20 cellular contexts compared by ENCODE assay signal in genomic region chr14:30882431-30882830, GRCh38. TPM values are rescaled to one million over a fixed set of nuclear protein-coding genes. Genes with fewer than 3 reads are reported as not detected.
DNase-seq lines count a peak whose midpoint lies in the region; ATAC-seq, FAIRE-seq and TF ChIP-seq lines count a peak whose summit lies in the region.
"Had no signal": no experiment of that assay in that cellular context is flagged by ENCODE, and none has a peak within 500 bp of the region (broad histone marks: within the 10 kb centered on the region; RNA-seq: fewer than 3 reads in every experiment).

No MANE protein-coding gene starts in this region.

- peak; percentile 5; the same call in 1 of the 3 replicates for ATAC-seq in HepG2
- no peak for ATAC-seq in right lobe of liver
- ATAC-seq in foreskin keratinocyte, result peak; percentile 28
- no peak for ATAC-seq in GM18502 (IDR thresholded peaks at IDR 0.05; ENCODE audit: poor library complexity, unreplicated experiment)

- H3K4me3 ChIP-seq in HepG2 (replicated peaks in 1 of 3; ENCODE audit: insufficient read depth in 1 of 3, low read depth in 2 of 3, low read length in 3 of 3) (no peak overlapping the region), right lobe of liver (no peak overlapping the region)
- H3K4me3 ChIP-seq: BLaER1 treated with 17β-estradiol and CSF1 and Interleukin-3, amounts not matched to agents 10 nM and 100 nM had no signal

- TF ChIP-seq POLR2A in HepG2 (IDR thresholded peaks at IDR 0.05; ENCODE audit: insufficient read depth in 1 of 2, low read depth in 2 of 2, low read length in 2 of 2) (no peak), right lobe of liver (IDR thresholded peaks at IDR 0.05) (no peak)

- H3K27ac ChIP-seq in HepG2 (ENCODE audit: extremely low read length, insufficient read depth, low read length) (no peak overlapping the region), right lobe of liver (no peak overlapping the region), foreskin keratinocyte (no peak overlapping the region)
- H3K27ac ChIP-seq: BLaER1 treated with 17β-estradiol and CSF1 and Interleukin-3, amounts not matched to agents 10 nM and 100 nM had no signal

- no peak for DNase-seq in HepG2 (ENCODE audit: low spot score)
- no peak for DNase-seq in right lobe of liver
- DNase-seq in amniotic epithelial cell (ENCODE audit: low read depth), result peak; percentile 70
- DNase-seq in foreskin keratinocyte, result no peak
- DNase-seq in HK-2 (ENCODE audit: unreplicated experiment), result no peak
- DNase-seq in NCI-H748 (lab: John Stamatoyannopoulos, UW; ENCODE audit: unreplicated experiment), result no peak
- DNase-seq in CD14-positive monocyte (ENCODE audit: low spot score), result no peak
- DNase-seq: ACHN; CD4-positive, alpha-beta memory T cell; COR-L47; DMS153; DMS79 treated with DMSO at 0.1 percent for 48 hours; EL had no signal

- H3K4me2 ChIP-seq in HepG2 (ENCODE audit: low read depth, low read length), result no peak overlapping the region
- H3K4me2 ChIP-seq: BLaER1 treated with 17β-estradiol and CSF1 and Interleukin-3, amounts not matched to agents 10 nM and 100 nM had no signal

- H3K36me3 ChIP-seq in HepG2 (replicated peaks in 1 of 2; ENCODE audit: control insufficient read depth in 1 of 2, insufficient read depth in 2 of 2, low read length in 2 of 2) (peaks cover 0 to 4% of the 10 kb centered on the region in 2 experiments; a peak in 2 of 5 replicates), right lobe of liver (no peaks in the 10 kb centered on the region)

- no peaks in the 10 kb centered on the region for H3K79me2 ChIP-seq in HepG2 (ENCODE audit: insufficient read depth, low read length)

- CTCF ChIA-PET in HepG2 (lab: Yijun Ruan, JAX; ENCODE audit: low intra/inter-chr PET ratio, low total read pairs), result no interaction called here

- no peak for TF ChIP-seq EP300 in HepG2 (IDR thresholded peaks at IDR 0.05; ENCODE audit: low read depth in 2 of 2, low read length in 2 of 2)
- TF ChIP-seq EP300 in HepG2 (CRISPR knock-in tag; IDR thresholded peaks at IDR 0.05; ENCODE audit: borderline replicate concordance), result no peak

- POLR2A ChIA-PET in HepG2 (lab: Yijun Ruan, JAX), result no interaction called here

- in situ Hi-C loops in HepG2 (cut with HindIII; ENCODE audit: extremely low pct_ligation_motif_present, low pct_unique_long_range_greater_than_20kb), result no loop called here

- H3K4me1 ChIP-seq in HepG2 (ENCODE audit: insufficient read depth, low read length), result no peaks in the 10 kb centered on the region
- H3K4me1 ChIP-seq in right lobe of liver, result no peaks in the 10 kb centered on the region
- H3K4me1 ChIP-seq in foreskin keratinocyte, result no peaks in the 10 kb centered on the region

- no peak overlapping the region for H2AFZ ChIP-seq in HepG2 (ENCODE audit: low read length)

- no peaks in the 10 kb centered on the region for H3K27me3 Mint-ChIP-seq in CD14-positive monocyte (ENCODE audit: low read depth in 3 of 3)
- H3K27me3 Mint-ChIP-seq: IgD-negative memory B cell had no signal

- H3K9me3 ChIP-seq in HepG2 (ENCODE audit: low read length) (no peaks in the 10 kb centered on the region), right lobe of liver (no peaks in the 10 kb centered on the region)
- H3K9me3 ChIP-seq: BLaER1 treated with 17β-estradiol and CSF1 and Interleukin-3, amounts not matched to agents 10 nM and 100 nM had no signal

- TF ChIP-seq CTCF in HepG2 (CRISPR knock-in tag; IDR thresholded peaks at IDR 0.05) (no peak), right lobe of liver (IDR thresholded peaks at IDR 0.05) (no peak), foreskin keratinocyte (conservative IDR thresholded peaks at IDR 0.05) (no peak), CD14-positive monocyte (IDR thresholded peaks at IDR 0.05) (no peak)

- no peak for TF ChIP-seq RAD21 in HepG2 (CRISPR knock-in tag; IDR thresholded peaks at IDR 0.05)

- no peaks in the 10 kb centered on the region for H3K36me3 Mint-ChIP-seq in CD14-positive monocyte
- H3K36me3 Mint-ChIP-seq: CD4-positive, alpha-beta memory T cell had no signal

- FAIRE-seq in HepG2 (lab: Jason Lieb, UNC), result no peak
- FAIRE-seq: D721Med, GM12892, GM18507 had no signal

- H3K27me3 ChIP-seq in HepG2 (ENCODE audit: control insufficient read depth in 1 of 2, insufficient read depth in 2 of 2, low read length in 2 of 2), result no peaks in the 10 kb centered on the region
- no peaks in the 10 kb centered on the region for H3K27me3 ChIP-seq in right lobe of liver
- peaks cover 17% of the 10 kb centered on the region for H3K27me3 ChIP-seq in foreskin keratinocyte
- H3K27me3 ChIP-seq: BLaER1 treated with 17β-estradiol and CSF1 and Interleukin-3, amounts not matched to agents 10 nM and 100 nM had no signal

- no peaks in the 10 kb centered on the region for H4K20me1 ChIP-seq in HepG2 (ENCODE audit: insufficient read depth, low read length)
- H4K20me1 ChIP-seq: BLaER1 treated with 17β-estradiol and CSF1 and Interleukin-3, amounts not matched to agents 10 nM and 100 nM had no signal

- BruUV-seq in HepG2 (replicated peaks; lab: Mats Ljungman, UMichigan), result no TSS peak

- intact Hi-C loops in HepG2 (cut with micrococcal nuclease; ENCODE audit: unreplicated experiment) (no loop called here), right lobe of liver (cut with DNase I) (no loop called here), CD14-positive monocyte (cut with micrococcal nuclease) (no loop called here)

- no peak overlapping the region for H3K4me3 Mint-ChIP-seq in CD14-positive monocyte
- H3K4me3 Mint-ChIP-seq: CD4-positive, alpha-beta memory T cell had no signal

- H3K9ac ChIP-seq in HepG2 (ENCODE audit: insufficient read depth, low read depth, low read length), result no peak overlapping the region
- H3K9ac ChIP-seq: BLaER1 treated with 17β-estradiol and CSF1 and Interleukin-3, amounts not matched to agents 10 nM and 100 nM had no signal

- no peaks in the 10 kb centered on the region for H3K9me3 Mint-ChIP-seq in CD14-positive monocyte
- H3K9me3 Mint-ChIP-seq: CD4-positive, alpha-beta memory T cell; IgD-negative memory B cell had no signal

- H3K4me1 Mint-ChIP-seq in CD14-positive monocyte, result peaks cover 7% of the 10 kb centered on the region
- H3K4me1 Mint-ChIP-seq: CD4-positive, alpha-beta memory T cell had no signal

- peak overlapping the region in 2 of 7 donors; percentile 14 to 66 for H3K27ac Mint-ChIP-seq in CD14-positive monocyte
- H3K27ac Mint-ChIP-seq: CD4-positive, alpha-beta memory T cell had no signal

- 97% methylated on average over 1 of the region's 1 CpG for WGBS in HepG2 (ENCODE audit: low lambda C conversion rate)
- 36% methylated on average over 1 of the region's 1 CpG for WGBS in right lobe of liver (ENCODE audit: insufficient coverage, low coverage, low lambda C conversion rate, missing lambda C conversion rate)

TF ChIP-seq in HepG2, 621 proteins besides CTCF, POLR2A, EP300 and RAD21:
- TF ChIP-seq ZNF780A (CRISPR knock-in tag; IDR thresholded peaks at IDR 0.05), result no peak

RNA-seq across cellular contexts. Expression of gene COCH, which starts 8.1 kb away (rescaled TPM):
- total RNA-seq in HepG2 (2016; rRNA removed; fragmentation: Illumina TruSeq; extraction: Trizol) (46.1 and 79.3 TPM in 2 replicates), right lobe of liver (1 to 10 TPM in 2 of 6 experiments, under 1 TPM in 3, not detected in 1; 0.14 to 2.9 (median 0.60) TPM), foreskin keratinocyte (0.04 TPM in 1 of 2 replicates, not detected in the other)
- 42.7 and 44.5 TPM in 2 replicates for total RNA-seq in HepG2 (2016; cell fraction: cytosol; rRNA removed; fragmentation: Illumina TruSeq; extraction: Trizol; ENCODE audit: low read depth)
- 44.2 and 82.2 TPM in 2 replicates for total RNA-seq in HepG2 (2016; cell fraction: insoluble cytoplasmic fraction; rRNA removed; fragmentation: Illumina TruSeq; extraction: Trizol)
- total RNA-seq in HepG2 (2016; cell fraction: membrane; rRNA removed; fragmentation: Illumina TruSeq; extraction: Trizol), result 35.2 and 37.4 TPM in 2 replicates
- 75.5 and 83.2 TPM in 2 replicates for total RNA-seq in HepG2 (2016; cell fraction: nucleus; rRNA removed; fragmentation: Illumina TruSeq; extraction: Trizol)
- polyA plus RNA-seq in HepG2 (2011; rRNA removed) (67.6 and 78.2 TPM in 2 replicates), foreskin keratinocyte (0.02 and 0.09 TPM in 2 replicates), CD14-positive monocyte (1 to 10 TPM in 1 of 2 donors, under 1 TPM in 1; 0.87 to 2.0 TPM)
- 46.8 and 61.9 TPM in 2 replicates for polyA plus RNA-seq in HepG2 (2011; cell fraction: cytosol; rRNA removed)
- 41.4 and 44.4 TPM in 2 replicates for polyA plus RNA-seq in HepG2 (2011; cell fraction: nucleus; rRNA removed)
- 42.1 and 46.5 TPM in 2 replicates for polyA plus RNA-seq in HepG2 (2012)
- 14.6 and 14.7 TPM in 2 replicates for polyA plus RNA-seq in HepG2 (2016; cell fraction: cytosol; fragmentation: Illumina TruSeq; extraction: Trizol; ENCODE audit: low read depth)
- polyA plus RNA-seq in HepG2 (2016; cell fraction: insoluble cytoplasmic fraction; fragmentation: Illumina TruSeq; extraction: Trizol; ENCODE audit: low read depth), result 44.3 and 45.7 TPM in 2 replicates
- polyA plus RNA-seq in HepG2 (2016; cell fraction: membrane; fragmentation: Illumina TruSeq; extraction: Trizol; ENCODE audit: low read depth), result 23.3 and 29.1 TPM in 2 replicates
- polyA plus RNA-seq in HepG2 (2016; cell fraction: nucleus; fragmentation: Illumina TruSeq; extraction: Trizol; ENCODE audit: insufficient read depth, low read depth), result 110 and 111 TPM in 2 replicates
- polyA minus RNA-seq in HepG2 (2011; rRNA and poly(A)+ RNA removed; ENCODE audit: low replicate concordance), result 0.09 and 34.6 TPM in 2 replicates
- 40.3 and 42.4 TPM in 2 replicates for polyA minus RNA-seq in HepG2 (2011; cell fraction: cytosol; rRNA and poly(A)+ RNA removed)
- 33.0 and 38.3 TPM in 2 replicates for polyA minus RNA-seq in HepG2 (2011; cell fraction: nucleus; rRNA and poly(A)+ RNA removed)
- total RNA-seq: CD4-positive, alpha-beta memory T cell; H4 had no signal

Comparison
In these comparisons a context has a peak if more than half of its experiments do, and no peak if none do; other contexts are left out.
1. ATAC-seq: peak in HepG2 (single experiment) and foreskin keratinocyte (single experiment); none in right lobe of liver (0 of 4) and GM18502 (single experiment).
2. RNA of gene COCH, which starts 8.1 kb away (total RNA-seq): 35.2 to 83.2 TPM in HepG2; 0.14 to 2.9 TPM in right lobe of liver and 0.04 TPM in foreskin keratinocyte; every median in the first group is over 4 times any median in the second.